ENCODE assay signal across 15 cellular contexts in the genomic region with DNA sequence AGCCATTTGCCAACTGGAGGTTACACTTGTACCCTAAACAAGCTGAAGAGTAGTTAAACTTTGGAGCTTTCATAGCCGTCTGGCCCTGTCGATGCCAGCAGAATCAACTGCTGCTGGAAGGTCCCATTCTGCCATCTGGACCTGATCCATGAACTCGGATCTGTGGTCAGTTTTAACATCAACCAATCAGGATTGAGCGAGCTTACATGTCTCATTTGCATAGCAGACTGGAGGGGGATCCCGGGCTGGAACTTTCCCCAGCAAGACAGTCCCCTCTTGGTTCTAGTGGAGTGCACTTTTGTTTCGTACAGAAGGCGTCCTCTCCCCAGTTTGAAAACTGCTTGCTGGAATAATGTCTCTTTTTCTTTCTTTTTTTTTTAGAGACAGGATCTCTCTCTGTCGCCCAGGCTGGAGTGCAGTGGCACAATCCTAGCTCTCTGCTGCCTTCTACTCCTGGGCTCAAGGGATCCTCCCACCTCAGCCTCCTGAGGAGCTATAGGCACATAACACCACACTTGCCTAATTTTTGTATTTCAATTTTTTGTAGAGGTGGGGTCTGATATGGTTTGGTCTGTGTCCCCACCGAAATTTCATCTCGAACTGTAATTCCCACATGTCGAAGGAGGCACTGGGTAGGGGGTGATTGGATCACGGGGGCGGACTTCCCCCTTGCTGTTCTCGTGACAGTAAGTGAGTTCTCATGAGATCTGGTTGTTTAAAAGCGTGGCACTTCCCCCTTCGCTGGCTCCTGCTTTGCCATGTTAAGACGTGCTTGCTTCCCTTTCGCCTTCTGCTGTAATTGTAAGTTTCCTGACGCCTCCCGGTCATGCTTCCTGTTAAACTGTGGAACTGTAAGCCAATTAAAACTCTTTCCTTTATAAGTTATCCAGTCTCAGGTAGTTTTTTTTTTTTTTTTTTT. TPM values are rescaled to one million over a fixed set of nuclear protein-coding genes. Genes with fewer than 3 reads are reported as not detected.
DNase-seq lines count a peak whose midpoint lies in the region; ATAC-seq and TF ChIP-seq lines count a peak whose summit lies in the region.
"Had no signal": no experiment of that assay in that cellular context is flagged by ENCODE, and none has a peak within 500 bp of the region (broad histone marks: within the 10 kb centered on the region; RNA-seq: fewer than 3 reads in every experiment).

No MANE protein-coding gene starts in this region.

- H3K27ac ChIP-seq in MM.1S (ENCODE audit: low read length) (no peak overlapping the region), adrenal gland (no peak overlapping the region)
- H3K27ac ChIP-seq: brain microvascular endothelial cell, C4-2B, epithelial cell of prostate, KMS-11, vagina had no signal

- no peak for TF ChIP-seq POLR2A in adrenal gland (IDR thresholded peaks at IDR 0.05)

- H3K9me2 ChIP-seq in MM.1S (replicated peaks; ENCODE audit: insufficient read depth, low read length): no peaks in the 10 kb centered on the region

- ATAC-seq in GM18511 (IDR thresholded peaks at IDR 0.05; ENCODE audit: unreplicated experiment): no peak
- ATAC-seq: naive thymus-derived CD8-positive, alpha-beta T cell had no signal

- 57 to 75% (median 61%) methylated on average over 18 to 20 of the region's 20 CpGs for WGBS in adrenal gland, 4 donors

- H3K4me3 ChIP-seq in MM.1S (ENCODE audit: low read length): no peak overlapping the region
- no peak overlapping the region for H3K4me3 ChIP-seq in adrenal gland
- H3K4me3 ChIP-seq: vagina had no signal

- H3K36me3 ChIP-seq in MM.1S (replicated peaks; ENCODE audit: insufficient read depth, low read length) (no peaks in the 10 kb centered on the region), adrenal gland (replicated peaks in 1 of 2) (no peaks in the 10 kb centered on the region)
- H3K36me3 ChIP-seq: brain microvascular endothelial cell, vagina had no signal

- no peak overlapping the region for H3K4me2 ChIP-seq in MM.1S (ENCODE audit: low read depth, low read length)
- H3K4me2 ChIP-seq: KMS-11 had no signal

- H3K9me3 ChIP-seq in MM.1S (replicated peaks; ENCODE audit: insufficient read depth, low read length): no peaks in the 10 kb centered on the region
- no peaks in the 10 kb centered on the region for H3K9me3 ChIP-seq in adrenal gland (replicated peaks in 1 of 3)
- H3K9me3 ChIP-seq: vagina had no signal

- H3K27me3 ChIP-seq in MM.1S (replicated peaks; ENCODE audit: insufficient read depth, low read length) (no peaks in the 10 kb centered on the region), adrenal gland (no peaks in the 10 kb centered on the region)
- H3K27me3 ChIP-seq: brain microvascular endothelial cell, vagina had no signal

- no peaks in the 10 kb centered on the region for H3K79me2 ChIP-seq in MM.1S (ENCODE audit: low read length)

- H3K4me1 ChIP-seq in MM.1S (ENCODE audit: low read length) (no peaks in the 10 kb centered on the region), adrenal gland (replicated peaks in 1 of 2) (no peaks in the 10 kb centered on the region)
- H3K4me1 ChIP-seq: vagina had no signal

- peak; percentile 7 for DNase-seq in Daoy (ENCODE audit: low read depth)
- no peak for DNase-seq in MM.1S
- peak; percentile 11 to 52 (median 22) for DNase-seq in adrenal gland
- DNase-seq in mucosa of gallbladder (ENCODE audit: low spot score): peak; percentile 29
- DNase-seq in NCI-H1436 (lab: John Stamatoyannopoulos, UW): no peak
- DNase-seq in NCI-H1105 treated with DMSO at 0.1 percent for 48 hours (lab: John Stamatoyannopoulos, UW): no peak
- DNase-seq in retina: no peak
- DNase-seq: brain microvascular endothelial cell; naive thymus-derived CD8-positive, alpha-beta T cell; NCI-H2227 treated with DMSO at 0.1 percent for 48 hours had no signal

- H2AFZ ChIP-seq in MM.1S (ENCODE audit: low read length): 0 out of 2 replicates have a peak overlapping the region, but pooled peaks have one; percentile 15

- no peak for TF ChIP-seq CTCF in MM.1S (IDR thresholded peaks at IDR 0.05; ENCODE audit: low read length)
- no peak for TF ChIP-seq CTCF in adrenal gland (IDR thresholded peaks at IDR 0.05)

- H3F3A ChIP-seq in MM.1S (ENCODE audit: insufficient read depth, low read length): no peaks in the 10 kb centered on the region

- H3K9ac ChIP-seq in MM.1S (ENCODE audit: low read length): no peak overlapping the region
- H3K9ac ChIP-seq: KMS-11 had no signal

- intact Hi-C loops in adrenal gland (cut with DNase I): no loop called here

- H4K20me1 ChIP-seq in MM.1S (ENCODE audit: insufficient read depth, low read length): no peaks in the 10 kb centered on the region

RNA-seq across cellular contexts. Expression of a gene that starts 42.8 kb away (rescaled TPM):
- total RNA-seq in Daoy (2014; rRNA removed; shearing (Covaris generic)): 43.9 and 46.1 TPM in 2 replicates
- 10 to 100 TPM; 25.3 to 76.0 (median 46.1) TPM for total RNA-seq in adrenal gland
- 10 to 100 TPM; 24.5 to 91.1 (median 30.0) TPM for polyA plus RNA-seq in adrenal gland
- 35.9 TPM for total RNA-seq in mucosa of gallbladder

Comparison
In these comparisons a context has a peak if more than half of its experiments do, and no peak if none do; other contexts are left out.
1. DNase-seq: peak in Daoy (single experiment), adrenal gland (7 of 7) and mucosa of gallbladder (single experiment); none in MM.1S (single experiment), NCI-H1436 (single experiment), NCI-H1105 treated with DMSO at 0.1 percent for 48 hours (single experiment) and retina (single experiment).